In genomic region chr12:130872179-130873096, GRCh38 we compare ENCODE assay signal across 8 cellular contexts. TPM values are rescaled to one million over a fixed set of nuclear protein-coding genes. Genes with fewer than 3 reads are reported as not detected.
DNase-seq lines count a peak whose midpoint lies in the region; ATAC-seq, FAIRE-seq and TF ChIP-seq lines count a peak whose summit lies in the region.

No MANE protein-coding gene starts in this region.

- H3K27me3 Mint-ChIP-seq in T-helper 2 cell treated with Interferon-gamma antibody and Interleukin-4, amounts not matched to agents 5 μg/mL and 100 μg/mL, for 36 hours (ENCODE audit: low read depth), result no peaks in the 10 kb centered on the region

- H3K36me3 Mint-ChIP-seq in T-helper 2 cell treated with Interferon-gamma antibody and Interleukin-4, amounts not matched to agents 5 μg/mL and 100 μg/mL, for 36 hours (ENCODE audit: low read depth), result peaks cover 49% of the 10 kb centered on the region

- H3K4me3 ChIP-seq in AG10803 (ENCODE audit: low read length) (peak overlapping the region; percentile 82), breast epithelium (peak overlapping the region; percentile 76 to 93 (median 92)), spleen (peak overlapping the region; percentile 43 to 95 (median 87))

- ATAC-seq in GM19023 (IDR thresholded peaks at IDR 0.05; ENCODE audit: unreplicated experiment) (peak; percentile 34), HG03139 (IDR thresholded peaks at IDR 0.05; ENCODE audit: unreplicated experiment) (peak; percentile 19)

- peak overlapping the region; percentile 91 for H3K27ac ChIP-seq in breast epithelium
- H3K27ac ChIP-seq in spleen, result peak overlapping the region; percentile 65 to 95 (median 90)

- FAIRE-seq in RCC 7860 (lab: Jason Lieb, UNC), result no peak

- 1 to 2% (median 1%) methylated on average over 40 to 78 of the region's 79 CpGs for WGBS in spleen, 5 donors

- H3K9me3 ChIP-seq in breast epithelium, result no peaks in the 10 kb centered on the region
- no peaks in the 10 kb centered on the region for H3K9me3 ChIP-seq in spleen

- TF ChIP-seq CTCF in AG10803 (conservative IDR thresholded peaks at IDR 0.05; ENCODE audit: low read length) (no peak), breast epithelium (IDR thresholded peaks at IDR 0.05) (no peak), spleen (IDR thresholded peaks at IDR 0.05 in 8 of 11, conservative IDR thresholded peaks at IDR 0.05 in 3 of 11) (no peak)

- peak overlapping the region; percentile 91 for H3K4me3 Mint-ChIP-seq in T-helper 2 cell treated with Interferon-gamma antibody and Interleukin-4, amounts not matched to agents 5 μg/mL and 100 μg/mL, for 36 hours

- H3K9me3 Mint-ChIP-seq in T-helper 2 cell treated with Interferon-gamma antibody and Interleukin-4, amounts not matched to agents 5 μg/mL and 100 μg/mL, for 36 hours, result no peaks in the 10 kb centered on the region

- intact Hi-C loops in breast epithelium (cut with DNase I; ENCODE audit: low total_unique reads), result no loop called here
- intact Hi-C loops in spleen (cut with DNase I; ENCODE audit: low total_unique reads), result no loop called here

- H3K36me3 ChIP-seq in breast epithelium (peaks cover 6% of the 10 kb centered on the region), spleen (peaks cover 3 to 47% (median 42%) of the 10 kb centered on the region in 6 donors)

- DNase-seq in AG10803 (ENCODE audit: low read depth), result peak; percentile 35
- DNase-seq in T-helper 2 cell treated with Interferon-gamma antibody and Interleukin-4, amounts not matched to agents 5 μg/mL and 100 μg/mL, for 36 hours (ENCODE audit: low spot score), result peak; percentile 54
- DNase-seq in breast epithelium (ENCODE audit: low spot score in 2 of 2), result peak; percentile 22 to 60
- peak; percentile 40 for DNase-seq in iPS-NIHi7 (ENCODE audit: extremely low spot score)
- DNase-seq in spleen, result peak; percentile 92
- no peak for DNase-seq in RCC 7860 (ENCODE audit: low spot score)

- no peak for TF ChIP-seq POLR2A in breast epithelium (IDR thresholded peaks at IDR 0.05)
- TF ChIP-seq POLR2A in spleen (IDR thresholded peaks at IDR 0.05), result no peak

- peak overlapping the region; percentile 98 for H3K27ac Mint-ChIP-seq in T-helper 2 cell treated with Interferon-gamma antibody and Interleukin-4, amounts not matched to agents 5 μg/mL and 100 μg/mL, for 36 hours

- peaks cover 46% of the 10 kb centered on the region for H3K4me1 Mint-ChIP-seq in T-helper 2 cell treated with Interferon-gamma antibody and Interleukin-4, amounts not matched to agents 5 μg/mL and 100 μg/mL, for 36 hours (ENCODE audit: low read depth)

- H3K4me1 ChIP-seq in breast epithelium, result peaks cover 0 to 7% of the 10 kb centered on the region in 2 donors
- H3K4me1 ChIP-seq in spleen, result peaks cover 18 to 65% (median 39%) of the 10 kb centered on the region in 6 donors

- H3K27me3 ChIP-seq in breast epithelium (no peaks in the 10 kb centered on the region), spleen (replicated peaks in 1 of 7) (no peaks in the 10 kb centered on the region)

RNA-seq across cellular contexts. Expression of gene RAN, which starts 0.6 kb away (rescaled TPM):
- total RNA-seq in breast epithelium (100 to 1,000 TPM; 157 to 186 (median 162) TPM), spleen (100 to 1,000 TPM; 128 to 423 (median 270) TPM)
- 100 to 1,000 TPM; 225 to 412 (median 395) TPM for polyA plus RNA-seq in spleen

RNA-seq across cellular contexts. Expression of gene STX2, which starts 33.4 kb away (rescaled TPM):
- 10 to 100 TPM; 11.6 to 23.2 (median 15.4) TPM for total RNA-seq in breast epithelium
- total RNA-seq in spleen, result 10 to 100 TPM; 11.5 to 18.4 (median 15.1) TPM
- 1 to 10 TPM; 7.4 to 9.1 (median 8.6) TPM for polyA plus RNA-seq in spleen
